In genomic region chr1:37919277-37919676, GRCh38 we compare ENCODE assay signal across 10 cellular contexts. TPM values are rescaled to one million over a fixed set of nuclear protein-coding genes. Genes with fewer than 3 reads are reported as not detected.
DNase-seq lines count a peak whose midpoint lies in the region; ATAC-seq and TF ChIP-seq lines count a peak whose summit lies in the region.
"Had no signal": no experiment of that assay in that cellular context is flagged by ENCODE, and none has a peak within 500 bp of the region (broad histone marks: within the 10 kb centered on the region; RNA-seq: fewer than 3 reads in every experiment).

No MANE protein-coding gene starts in this region.

- peaks cover 21% of the 10 kb centered on the region for H3K4me1 Mint-ChIP-seq in T-helper 17 cell
- H3K4me1 Mint-ChIP-seq in activated T-cell treated with anti-CD3 and anti-CD28 coated beads, Interleukin-2, amount 50 U/mL, for 24 hours (ENCODE audit: low read depth): peaks cover 31% of the 10 kb centered on the region

- no peaks in the 10 kb centered on the region for H3K9me3 ChIP-seq in T-helper 17 cell (ENCODE audit: control insufficient read depth, low read length, poor library complexity, severe bottlenecking)

- no peak overlapping the region for H3K4me3 ChIP-seq in GM12875 (ENCODE audit: low read depth, low read length)

- peaks cover 4% of the 10 kb centered on the region for H3K36me3 Mint-ChIP-seq in T-helper 17 cell (ENCODE audit: low read depth)
- peaks cover 6% of the 10 kb centered on the region for H3K36me3 Mint-ChIP-seq in activated T-cell treated with anti-CD3 and anti-CD28 coated beads, Interleukin-2, amount 50 U/mL, for 24 hours (ENCODE audit: low read depth)

- DNase-seq in ACHN (peak; percentile 35), T-helper 17 cell (no peak), iPS-NIHi11 (ENCODE audit: low spot score) (peak; percentile 38), NCI-H748 (lab: John Stamatoyannopoulos, UW; ENCODE audit: unreplicated experiment) (no peak), SK-N-DZ (ENCODE audit: low spot score) (no peak)
- DNase-seq in activated T-cell treated with anti-CD3 and anti-CD28 coated beads, Interleukin-2, amount 50 U/mL, for 24 hours: no peak
- DNase-seq in activated CD4-positive, alpha-beta T cell treated with anti-CD3 and anti-CD28 coated beads, Interleukin-2, amount 50 U/mL, for 1 hour: no peak
- DNase-seq: activated T-cell treated with anti-CD3 and anti-CD28 coated beads, Interleukin-2, amount 50 U/mL, for 1 hour had no signal

- H3K27ac Mint-ChIP-seq in T-helper 17 cell: peak overlapping the region; percentile 39
- no peak overlapping the region for H3K27ac Mint-ChIP-seq in activated T-cell treated with anti-CD3 and anti-CD28 coated beads, Interleukin-2, amount 50 U/mL, for 24 hours

- no peak overlapping the region for H3K4me3 Mint-ChIP-seq in T-helper 17 cell
- no peak overlapping the region for H3K4me3 Mint-ChIP-seq in activated T-cell treated with anti-CD3 and anti-CD28 coated beads, Interleukin-2, amount 50 U/mL, for 24 hours

- ATAC-seq in T-helper 17 cell: peak; percentile 50

- TF ChIP-seq CTCF in GM12875 (IDR thresholded peaks at IDR 0.05; ENCODE audit: borderline replicate concordance, insufficient read depth, low read depth, low read length): peak; percentile 58; the same call in 1 of the 2 replicates

- no peaks in the 10 kb centered on the region for H3K27me3 Mint-ChIP-seq in T-helper 17 cell
- H3K27me3 Mint-ChIP-seq in activated T-cell treated with anti-CD3 and anti-CD28 coated beads, Interleukin-2, amount 50 U/mL, for 24 hours: no peaks in the 10 kb centered on the region
- H3K27me3 Mint-ChIP-seq: IgD-negative memory B cell had no signal

- in situ Hi-C loops in ACHN (cut with HindIII; ENCODE audit: low pct_ligation_motif_present, low pct_unique_long_range_greater_than_20kb, low sequenced_read_pairs): no loop called here

- no peaks in the 10 kb centered on the region for H3K9me3 Mint-ChIP-seq in activated T-cell treated with anti-CD3 and anti-CD28 coated beads, Interleukin-2, amount 50 U/mL, for 24 hours
- H3K9me3 Mint-ChIP-seq: IgD-negative memory B cell had no signal

RNA-seq across cellular contexts. Expression of gene INPP5B, which starts 27.6 kb away (rescaled TPM):
- 10 to 100 TPM; 16.7 to 24.5 TPM for total RNA-seq in T-helper 17 cell
- 10.2 and 12.1 TPM in 2 replicates for polyA plus RNA-seq in SK-N-DZ (2014; cell fraction: cytosol; rRNA removed)
- polyA plus RNA-seq in SK-N-DZ (2014; cell fraction: nucleus; rRNA removed): 6.8 and 10.5 TPM in 2 replicates

RNA-seq across cellular contexts. Expression of gene MTF1, which starts 59.9 kb away (rescaled TPM):
- 10 to 100 TPM; 25.5 to 26.6 TPM for total RNA-seq in T-helper 17 cell
- 1.8 TPM in 2 replicates for polyA plus RNA-seq in SK-N-DZ (2014; cell fraction: cytosol; rRNA removed)
- polyA plus RNA-seq in SK-N-DZ (2014; cell fraction: nucleus; rRNA removed): 0.76 and 2.6 TPM in 2 replicates

Comparison
In these comparisons a context has a peak if more than half of its experiments do, and no peak if none do; other contexts are left out.
1. DNase-seq: peak in ACHN (single experiment) and iPS-NIHi11 (single experiment); none in T-helper 17 cell (0 of 3), activated T-cell treated with anti-CD3 and anti-CD28 coated beads, Interleukin-2, amount 50 U/mL, for 24 hours (single experiment), NCI-H748 (single experiment), activated CD4-positive, alpha-beta T cell treated with anti-CD3 and anti-CD28 coated beads, Interleukin-2, amount 50 U/mL, for 1 hour (single experiment) and SK-N-DZ (single experiment).